Comparison of ENCODE assay signal across 9 cellular contexts in the genomic region with DNA sequence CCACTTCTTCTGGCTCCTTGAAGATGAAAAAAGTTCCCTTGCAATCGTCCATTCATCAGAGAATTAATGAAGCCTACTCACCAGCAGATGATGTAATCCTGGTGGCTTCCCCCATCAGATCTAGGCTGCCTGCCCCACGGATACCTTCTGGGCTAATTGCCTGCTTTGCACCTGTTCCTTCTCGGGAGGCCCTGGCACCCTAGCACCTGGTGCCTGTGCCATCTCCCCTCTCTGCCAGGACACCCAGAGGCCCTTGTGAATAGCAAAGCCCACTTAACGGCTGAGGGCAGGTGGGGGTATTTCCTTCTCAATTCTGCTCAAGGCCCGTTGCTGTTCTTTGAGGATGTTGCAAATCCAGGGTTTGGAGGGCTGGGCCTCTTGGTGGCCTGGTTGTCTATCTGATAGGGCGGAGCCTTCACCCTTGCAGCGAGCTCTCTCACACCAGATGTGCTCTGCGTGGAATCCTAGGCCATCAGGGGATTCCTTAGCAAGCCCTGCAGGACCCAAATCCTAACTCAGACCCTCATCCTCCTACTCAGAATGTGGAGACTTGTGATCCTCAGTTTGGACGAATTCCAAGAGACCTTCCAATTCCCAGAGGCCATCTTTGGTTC. TPM values are rescaled to one million over a fixed set of nuclear protein-coding genes. Genes with fewer than 3 reads are reported as not detected.
DNase-seq lines count a peak whose midpoint lies in the region; ATAC-seq and TF ChIP-seq lines count a peak whose summit lies in the region.
"Had no signal": no experiment of that assay in that cellular context is flagged by ENCODE, and none has a peak within 500 bp of the region (broad histone marks: within the 10 kb centered on the region; RNA-seq: fewer than 3 reads in every experiment).

Gene LMO2, minus strand, starts transcription at position 363 of the 614 bp plus-strand sequence. CDS start 22,360 bp downstream, outside the sequence.

- peak within 1 kb of the TSS; percentile 78 for H3K27ac Mint-ChIP-seq in activated naive CD4-positive, alpha-beta T cell treated with anti-CD3 and anti-CD28 coated beads, Interleukin-2, amount 50 U/mL, for 24 hours
- no peak within 1 kb of the TSS for H3K27ac Mint-ChIP-seq in activated CD4-positive, alpha-beta memory T cell treated with anti-CD3 and anti-CD28 coated beads, Interleukin-2, amount 10 ng/mL, durations not matched to agents 7 days and 5 days
- H3K27ac Mint-ChIP-seq: CD4-positive, CD25-positive, alpha-beta regulatory T cell had no signal

- ATAC-seq in HG03460 (IDR thresholded peaks at IDR 0.05; ENCODE audit: unreplicated experiment) = no peak

- POLR2A ChIA-PET in activated CD4-positive, alpha-beta memory T cell treated with anti-CD3 and anti-CD28 coated beads, Interleukin-2, amount 10 ng/mL, durations not matched to agents 7 days and 5 days (lab: Charles Lee) = no interaction called here

- H3K36me3 ChIP-seq in kidney epithelial cell (ENCODE audit: control insufficient read depth, insufficient read depth, low read length) = no peaks in the 10 kb centered on the region

- CTCF ChIA-PET in activated CD4-positive, alpha-beta memory T cell treated with anti-CD3 and anti-CD28 coated beads, Interleukin-2, amount 10 ng/mL, durations not matched to agents 7 days and 5 days (lab: Charles Lee) = no interaction called here

- no peaks in the 10 kb centered on the region for H3K9me3 Mint-ChIP-seq in activated naive CD4-positive, alpha-beta T cell treated with anti-CD3 and anti-CD28 coated beads, Interleukin-2, amount 50 U/mL, for 24 hours
- H3K9me3 Mint-ChIP-seq in activated CD4-positive, alpha-beta memory T cell treated with anti-CD3 and anti-CD28 coated beads, Interleukin-2, amount 10 ng/mL, durations not matched to agents 7 days and 5 days = peaks cover 3% of the 10 kb centered on the region

- H3K4me1 Mint-ChIP-seq in activated naive CD4-positive, alpha-beta T cell treated with anti-CD3 and anti-CD28 coated beads, Interleukin-2, amount 50 U/mL, for 24 hours = peaks cover 38% of the 10 kb centered on the region
- peaks cover 20% of the 10 kb centered on the region for H3K4me1 Mint-ChIP-seq in activated CD4-positive, alpha-beta memory T cell treated with anti-CD3 and anti-CD28 coated beads, Interleukin-2, amount 10 ng/mL, durations not matched to agents 7 days and 5 days

- no peaks in the 10 kb centered on the region for H3K36me3 Mint-ChIP-seq in activated naive CD4-positive, alpha-beta T cell treated with anti-CD3 and anti-CD28 coated beads, Interleukin-2, amount 50 U/mL, for 24 hours
- no peaks in the 10 kb centered on the region for H3K36me3 Mint-ChIP-seq in activated CD4-positive, alpha-beta memory T cell treated with anti-CD3 and anti-CD28 coated beads, Interleukin-2, amount 10 ng/mL, durations not matched to agents 7 days and 5 days (ENCODE audit: low read depth)
- H3K36me3 Mint-ChIP-seq: CD4-positive, CD25-positive, alpha-beta regulatory T cell had no signal

- H3K4me3 Mint-ChIP-seq in activated naive CD4-positive, alpha-beta T cell treated with anti-CD3 and anti-CD28 coated beads, Interleukin-2, amount 50 U/mL, for 24 hours = peak within 1 kb of the TSS; percentile 83
- H3K4me3 Mint-ChIP-seq in activated CD4-positive, alpha-beta memory T cell treated with anti-CD3 and anti-CD28 coated beads, Interleukin-2, amount 10 ng/mL, durations not matched to agents 7 days and 5 days = no peak within 1 kb of the TSS

- DNase-seq in activated naive CD4-positive, alpha-beta T cell treated with anti-CD3 and anti-CD28 coated beads, Interleukin-2, amount 50 U/mL, for 16 hours = no peak
- DNase-seq in OCI-M2 (lab: John Stamatoyannopoulos, UW; ENCODE audit: unreplicated experiment) = peak; percentile 47
- DNase-seq in kidney epithelial cell (ENCODE audit: low read depth) = peak; percentile 12
- DNase-seq in ureter (ENCODE audit: low spot score) = no peak
- no peak for DNase-seq in activated CD4-positive, alpha-beta memory T cell treated with anti-CD3 and anti-CD28 coated beads, Interleukin-2, amount 10 ng/mL, durations not matched to agents 7 days and 5 days
- no peak for DNase-seq in NCI-H1694 (lab: John Stamatoyannopoulos, UW)
- DNase-seq: CD4-positive, CD25-positive, alpha-beta regulatory T cell had no signal

- H3K27me3 Mint-ChIP-seq in activated naive CD4-positive, alpha-beta T cell treated with anti-CD3 and anti-CD28 coated beads, Interleukin-2, amount 50 U/mL, for 24 hours = peaks cover 25% of the 10 kb centered on the region
- H3K27me3 Mint-ChIP-seq in activated CD4-positive, alpha-beta memory T cell treated with anti-CD3 and anti-CD28 coated beads, Interleukin-2, amount 10 ng/mL, durations not matched to agents 7 days and 5 days = peaks cover 88% of the 10 kb centered on the region

- peaks cover 4% of the 10 kb centered on the region for H3K27me3 ChIP-seq in kidney epithelial cell (ENCODE audit: control insufficient read depth, insufficient read depth, low read length)

- TF ChIP-seq CTCF in kidney epithelial cell (IDR thresholded peaks at IDR 0.05; ENCODE audit: insufficient read depth, low read length, poor library complexity, severe bottlenecking) = no peak

- H3K4me3 ChIP-seq in kidney epithelial cell (ENCODE audit: low read depth, low read length) = no peak within 1 kb of the TSS

RNA-seq across cellular contexts. Expression of gene LMO2, which starts in this region (rescaled TPM):
- total RNA-seq in kidney epithelial cell = 0.82 and 2.5 TPM in 2 replicates
- total RNA-seq in ureter = 14.0 TPM
- not detected for total RNA-seq in activated CD4-positive, alpha-beta memory T cell treated with anti-CD3 and anti-CD28 coated beads, Interleukin-2, amount 10 ng/mL, durations not matched to agents 7 days and 5 days

Comparison
In these comparisons a context has a peak if more than half of its experiments do, and no peak if none do; other contexts are left out.
1. DNase-seq: peak in OCI-M2 (single experiment) and kidney epithelial cell (single experiment); none in activated naive CD4-positive, alpha-beta T cell treated with anti-CD3 and anti-CD28 coated beads, Interleukin-2, amount 50 U/mL, for 16 hours (single experiment), ureter (single experiment), activated CD4-positive, alpha-beta memory T cell treated with anti-CD3 and anti-CD28 coated beads, Interleukin-2, amount 10 ng/mL, durations not matched to agents 7 days and 5 days (single experiment) and NCI-H1694 (single experiment).